In genomic region chr6:69795469-69796080, GRCh38 we compare ENCODE assay signal across 8 cellular contexts. TPM values are rescaled to one million over a fixed set of nuclear protein-coding genes. Genes with fewer than 3 reads are reported as not detected.
DNase-seq lines count a peak whose midpoint lies in the region; ATAC-seq, FAIRE-seq and TF ChIP-seq lines count a peak whose summit lies in the region.

No MANE protein-coding gene starts in this region.

- peak overlapping the region; percentile 97 for H3K27ac Mint-ChIP-seq in mesothelial cell of epicardium

- H3K4me3 Mint-ChIP-seq in mesothelial cell of epicardium = peak overlapping the region; percentile 85

- TF ChIP-seq CTCF in LNCaP clone FGC (IDR thresholded peaks at IDR 0.05; ENCODE audit: control insufficient read depth, extremely low read depth, insufficient read depth) (no peak), cardiac fibroblast (IDR thresholded peaks at IDR 0.05; ENCODE audit: low read depth, low read length) (peak; percentile 3), mesothelial cell of epicardium (IDR thresholded peaks at IDR 0.05; ENCODE audit: unreplicated experiment) (no peak)

- no peaks in the 10 kb centered on the region for H3K27me3 Mint-ChIP-seq in mesothelial cell of epicardium (ENCODE audit: low read depth)

- H3K36me3 Mint-ChIP-seq in mesothelial cell of epicardium = no peaks in the 10 kb centered on the region

- ATAC-seq in GM18498 (IDR thresholded peaks at IDR 0.05; ENCODE audit: unreplicated experiment) = peak; percentile 34
- ATAC-seq in GM21717 (IDR thresholded peaks at IDR 0.05; ENCODE audit: unreplicated experiment) = peak; percentile 47

- H3K4me3 ChIP-seq in LNCaP clone FGC (ENCODE audit: low read depth, low read length) (peak overlapping the region; percentile 72), cardiac fibroblast (replicated peaks in 1 of 2; ENCODE audit: low read depth in 2 of 2, low read length in 2 of 2) (peak overlapping the region; percentile 80 to 81)

- FAIRE-seq in RCC 7860 (lab: Jason Lieb, UNC) = no peak

- no peak for DNase-seq in LNCaP clone FGC (ENCODE audit: low read depth)
- peak; percentile 10 to 19 for DNase-seq in cardiac fibroblast (ENCODE audit: low read depth in 2 of 2)
- DNase-seq in mesothelial cell of epicardium (ENCODE audit: low spot score in 2 of 2, unreplicated experiment in 2 of 2) = no peak
- DNase-seq in NCI-H510A treated with DMSO at 0.1 percent for 48 hours (lab: John Stamatoyannopoulos, UW) = no peak
- DNase-seq in NCI-H1417 treated with DMSO at 0.1 percent for 48 hours (lab: John Stamatoyannopoulos, UW) = no peak
- DNase-seq in RCC 7860 (ENCODE audit: low spot score) = no peak

- no peaks in the 10 kb centered on the region for H3K9me3 Mint-ChIP-seq in mesothelial cell of epicardium

- H3K4me1 Mint-ChIP-seq in mesothelial cell of epicardium = peaks cover 53% of the 10 kb centered on the region

RNA-seq across cellular contexts. Expression of gene LMBRD1, which starts 1.2 kb away (rescaled TPM):
- total RNA-seq in mesothelial cell of epicardium = 27.3 to 30.2 TPM (median 29.8 TPM) in 3 replicates

Comparison
In these comparisons a context has a peak if more than half of its experiments do, and no peak if none do; other contexts are left out.
1. DNase-seq: peak in cardiac fibroblast (2 of 2); none in LNCaP clone FGC (single experiment), mesothelial cell of epicardium (0 of 2), NCI-H510A treated with DMSO at 0.1 percent for 48 hours (single experiment), NCI-H1417 treated with DMSO at 0.1 percent for 48 hours (single experiment) and RCC 7860 (single experiment).